8 cellular contexts compared by ENCODE assay signal in the genomic region with DNA sequence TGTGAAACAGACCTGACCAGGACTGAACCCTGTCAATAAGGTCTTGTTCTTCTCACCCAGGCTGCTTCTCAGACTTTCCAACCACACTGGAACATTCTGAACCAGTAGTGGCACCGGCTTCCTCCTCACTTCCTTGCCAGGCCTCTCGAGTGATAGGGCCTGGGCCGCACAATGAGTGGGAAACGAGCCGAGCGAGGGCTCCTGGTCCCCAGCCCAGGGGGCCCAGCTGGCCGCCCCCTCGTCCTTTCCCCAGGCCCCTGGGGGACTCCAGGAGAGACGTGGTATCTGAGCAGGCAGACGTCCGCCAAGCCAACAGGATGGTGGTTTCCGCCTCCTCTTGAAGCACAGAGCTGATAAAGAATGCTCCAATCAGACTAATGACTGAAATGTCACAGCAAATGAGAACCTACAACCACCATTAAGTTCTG.
DNase-seq lines count a peak whose midpoint lies in the region; ATAC-seq and TF ChIP-seq lines count a peak whose summit lies in the region.

No MANE protein-coding gene starts in this region.

- no peaks in the 10 kb centered on the region for H3K36me3 ChIP-seq in esophagus muscularis mucosa
- H3K36me3 ChIP-seq in OCI-LY7 (ENCODE audit: insufficient read depth, low read length): no peaks in the 10 kb centered on the region

- H3K27ac ChIP-seq in esophagus muscularis mucosa (replicated peaks in 1 of 4) (peak overlapping the region in 2 of 4 donors; percentile 39 to 44), OCI-LY7 (ENCODE audit: low read depth, low read length, poor library complexity, severe bottlenecking) (no peak overlapping the region)

- intact Hi-C loops in activated CD8-positive, alpha-beta T cell treated with anti-CD3 and anti-CD28 coated beads for 36 hours (cut with micrococcal nuclease): no loop called here
- intact Hi-C loops in esophagus muscularis mucosa (cut with DNase I): no loop called here
- intact Hi-C loops in OCI-LY7 (cut with micrococcal nuclease; ENCODE audit: unreplicated experiment): no loop called here

- H3K27me3 ChIP-seq in esophagus muscularis mucosa: no peaks in the 10 kb centered on the region

- no peaks in the 10 kb centered on the region for H3K79me2 ChIP-seq in OCI-LY7 (ENCODE audit: insufficient read depth, low read depth, low read length)

- H3K9me2 ChIP-seq in OCI-LY7 (ENCODE audit: insufficient read depth, low read length): no peaks in the 10 kb centered on the region

- H3K4me3 Mint-ChIP-seq in activated CD8-positive, alpha-beta T cell treated with anti-CD3 and anti-CD28 coated beads for 36 hours: no peak overlapping the region
- H3K4me3 Mint-ChIP-seq in stimulated activated effector memory CD8-positive, alpha-beta T cell treated with anti-CD3 and anti-CD28 coated beads, Interleukin-12 subunit alpha, Interleukin-12 subunit beta, amount 100 ng/mL, for 72 hours: peak overlapping the region; percentile 56

- H3K4me3 ChIP-seq in esophagus muscularis mucosa (no peak overlapping the region), OCI-LY7 (ENCODE audit: low read depth, low read length, poor library complexity, severe bottlenecking) (no peak overlapping the region)

- H3K9me3 Mint-ChIP-seq in activated CD8-positive, alpha-beta T cell treated with anti-CD3 and anti-CD28 coated beads for 36 hours: no peaks in the 10 kb centered on the region
- H3K9me3 Mint-ChIP-seq in stimulated activated effector memory CD8-positive, alpha-beta T cell treated with anti-CD3 and anti-CD28 coated beads, Interleukin-12 subunit alpha, Interleukin-12 subunit beta, amount 100 ng/mL, for 72 hours: no peaks in the 10 kb centered on the region

- H3K4me1 ChIP-seq in esophagus muscularis mucosa (peaks cover 0 to 9% (median 3%) of the 10 kb centered on the region in 4 donors), OCI-LY7 (ENCODE audit: insufficient read depth, low read length, poor library complexity, severe bottlenecking) (no peaks in the 10 kb centered on the region)

- BruUV-seq in OCI-LY7 (replicated peaks; lab: Mats Ljungman, UMichigan): no TSS peak

- no peaks in the 10 kb centered on the region; the same call in 1 of the 2 replicates for H4K20me1 ChIP-seq in OCI-LY7 (ENCODE audit: insufficient read depth, low read length)

- H2AFZ ChIP-seq in OCI-LY7 (ENCODE audit: low read length): no peak overlapping the region

- WGBS in esophagus muscularis mucosa: 72% methylated on average over 6 of the region's 12 CpGs

- DNase-seq in activated CD8-positive, alpha-beta T cell treated with anti-CD3 and anti-CD28 coated beads for 36 hours: peak; percentile 86
- DNase-seq in islet precursor cell: peak; percentile 59
- peak; percentile 49 to 68 for DNase-seq in stimulated activated effector memory CD8-positive, alpha-beta T cell treated with anti-CD3 and anti-CD28 coated beads, Interleukin-12 subunit alpha, Interleukin-12 subunit beta, amount 100 ng/mL, for 72 hours (ENCODE audit: low spot score in 2 of 2)
- DNase-seq in esophagus muscularis mucosa (ENCODE audit: extremely low spot score): no peak
- no peak for DNase-seq in OCI-LY7 (ENCODE audit: low spot score)
- no peak for DNase-seq in DMS153 treated with DMSO at 0.1 percent for 48 hours (lab: John Stamatoyannopoulos, UW; ENCODE audit: unreplicated experiment)

- no peak for TF ChIP-seq POLR2A in esophagus muscularis mucosa (IDR thresholded peaks at IDR 0.05; ENCODE audit: low read depth)

- CTCF ChIA-PET in activated CD8-positive, alpha-beta T cell treated with anti-CD3 and anti-CD28 coated beads for 36 hours (lab: Charles Lee): no interaction called here
- CTCF ChIA-PET in OCI-LY7 (lab: Charles Lee; ENCODE audit: unreplicated experiment): no interaction called here

- peak overlapping the region; percentile 81 for H3K27ac Mint-ChIP-seq in activated CD8-positive, alpha-beta T cell treated with anti-CD3 and anti-CD28 coated beads for 36 hours
- H3K27ac Mint-ChIP-seq in stimulated activated effector memory CD8-positive, alpha-beta T cell treated with anti-CD3 and anti-CD28 coated beads, Interleukin-12 subunit alpha, Interleukin-12 subunit beta, amount 100 ng/mL, for 72 hours: peak overlapping the region; percentile 85

- TF ChIP-seq CTCF in activated CD8-positive, alpha-beta T cell treated with anti-CD3 and anti-CD28 coated beads for 36 hours (IDR thresholded peaks at IDR 0.05): no peak
- TF ChIP-seq CTCF in esophagus muscularis mucosa (IDR thresholded peaks at IDR 0.05) (no peak), OCI-LY7 (conservative IDR thresholded peaks at IDR 0.05; ENCODE audit: low read length) (no peak)

- peaks cover 49% of the 10 kb centered on the region for H3K4me1 Mint-ChIP-seq in activated CD8-positive, alpha-beta T cell treated with anti-CD3 and anti-CD28 coated beads for 36 hours (ENCODE audit: low read depth)
- peaks cover 52% of the 10 kb centered on the region for H3K4me1 Mint-ChIP-seq in stimulated activated effector memory CD8-positive, alpha-beta T cell treated with anti-CD3 and anti-CD28 coated beads, Interleukin-12 subunit alpha, Interleukin-12 subunit beta, amount 100 ng/mL, for 72 hours

- TF ChIP-seq EP300 in esophagus muscularis mucosa (IDR thresholded peaks at IDR 0.05): no peak

- POLR2A ChIA-PET in activated CD8-positive, alpha-beta T cell treated with anti-CD3 and anti-CD28 coated beads for 36 hours (lab: Charles Lee): no interaction called here
- POLR2A ChIA-PET in OCI-LY7 (lab: Charles Lee): interaction anchor here (0.7 kb wide), 1 partner anchor 40 kb away, joined by 4 read pairs; no protein-coding TSS in a partner anchor

- peaks cover 15% of the 10 kb centered on the region for H3K36me3 Mint-ChIP-seq in activated CD8-positive, alpha-beta T cell treated with anti-CD3 and anti-CD28 coated beads for 36 hours (ENCODE audit: low read depth)
- no peaks in the 10 kb centered on the region for H3K36me3 Mint-ChIP-seq in stimulated activated effector memory CD8-positive, alpha-beta T cell treated with anti-CD3 and anti-CD28 coated beads, Interleukin-12 subunit alpha, Interleukin-12 subunit beta, amount 100 ng/mL, for 72 hours

- no peaks in the 10 kb centered on the region for H3K27me3 Mint-ChIP-seq in activated CD8-positive, alpha-beta T cell treated with anti-CD3 and anti-CD28 coated beads for 36 hours

- H3K4me2 ChIP-seq in OCI-LY7 (ENCODE audit: low read length): no peak overlapping the region

- ATAC-seq in GM21717 (IDR thresholded peaks at IDR 0.05; ENCODE audit: unreplicated experiment) (peak; percentile 42), HG03565 (IDR thresholded peaks at IDR 0.05; ENCODE audit: unreplicated experiment) (no peak)
- ATAC-seq in activated CD8-positive, alpha-beta T cell treated with anti-CD3 and anti-CD28 coated beads for 36 hours: peak; percentile 92
- peak; percentile 98 for ATAC-seq in stimulated activated effector memory CD8-positive, alpha-beta T cell treated with anti-CD3 and anti-CD28 coated beads, Interleukin-12 subunit alpha, Interleukin-12 subunit beta, amount 100 ng/mL, for 72 hours

- H3K9me3 ChIP-seq in esophagus muscularis mucosa: no peaks in the 10 kb centered on the region
- no peaks in the 10 kb centered on the region for H3K9me3 ChIP-seq in OCI-LY7 (ENCODE audit: low read length)

Comparison
In these comparisons a context has a peak if more than half of its experiments do, and no peak if none do; other contexts are left out.
1. DNase-seq: peak in activated CD8-positive, alpha-beta T cell treated with anti-CD3 and anti-CD28 coated beads for 36 hours (single experiment), islet precursor cell (single experiment) and stimulated activated effector memory CD8-positive, alpha-beta T cell treated with anti-CD3 and anti-CD28 coated beads, Interleukin-12 subunit alpha, Interleukin-12 subunit beta, amount 100 ng/mL, for 72 hours (2 of 2); none in esophagus muscularis mucosa (single experiment), OCI-LY7 (single experiment) and DMS153 treated with DMSO at 0.1 percent for 48 hours (single experiment).